Comparison of ENCODE assay signal across 1 cellular context in genomic region chr10:110074298-110074697, GRCh38.
TF ChIP-seq lines count a peak whose summit lies in the region.

No MANE protein-coding gene starts in this region.

TF ChIP-seq in endothelial cell of umbilical vein, 7 proteins besides CTCF, POLR2A, EP300 and RAD21 (continued from another document):
- TF ChIP-seq MAX (IDR thresholded peaks at IDR 0.05; ENCODE audit: insufficient read depth, insufficient read length) (no peak), EZH2 (IDR thresholded peaks at IDR 0.05; ENCODE audit: borderline replicate concordance, low read depth, low read length, severe bottlenecking) (no peak), JUN (IDR thresholded peaks at IDR 0.05; ENCODE audit: borderline replicate concordance, insufficient read depth, insufficient read length, low read depth) (no peak)
TF ChIP-seq in endothelial cell of umbilical vein: peak in this region for 0.
